Comparison of ENCODE assay signal across 29 cellular contexts in the genomic region with DNA sequence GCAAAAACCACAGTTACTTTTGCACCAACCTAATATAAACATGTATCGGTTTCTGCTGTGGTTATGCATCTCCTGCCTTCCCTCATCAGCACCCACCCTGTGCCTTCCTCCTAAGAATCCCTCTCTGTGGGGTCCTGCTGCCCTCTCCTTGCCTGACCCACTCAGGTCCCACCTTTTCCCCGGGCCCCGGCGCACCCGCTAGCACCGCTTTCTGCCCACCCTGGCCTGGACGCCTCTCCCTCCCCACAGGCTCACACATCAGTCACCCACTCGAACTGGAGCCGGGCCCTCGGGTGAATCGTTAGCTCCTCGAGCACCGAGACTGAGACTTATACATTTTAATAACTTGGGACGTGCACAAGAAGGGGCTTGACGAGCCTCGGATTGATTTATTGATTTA.
"Had no signal": no experiment of that assay in that cellular context is flagged by ENCODE, and none has a peak within 500 bp of the region (broad histone marks: within the 10 kb centered on the region; RNA-seq: fewer than 3 reads in every experiment).

No MANE protein-coding gene starts in this region.

- H3K27ac Mint-ChIP-seq: activated CD4-positive, alpha-beta memory T cell treated with anti-CD3 and anti-CD28 coated beads for 36 hours; activated CD4-positive, alpha-beta T cell treated with anti-CD3 and anti-CD28 coated beads for 36 hours; activated CD4-positive, alpha-beta T cell treated with anti-CD3 and anti-CD28 coated beads, Interleukin-2, amount 10 ng/mL, durations not matched to agents 24 days and 14 days; activated CD8-positive, alpha-beta memory T cell treated with anti-CD3 and anti-CD28 coated beads, Interleukin-2, amount 10 ng/mL, durations not matched to agents 7 days and 5 days; activated CD8-positive, alpha-beta T cell treated with anti-CD3 and anti-CD28 coated beads, Interleukin-2, amount 10 ng/mL, durations not matched to agents 7 days and 5 days; activated naive CD8-positive, alpha-beta T cell; activated T-helper 1 cell treated with anti-CD3 and anti-CD28 coated beads, Interleukin-12 subunit alpha, Interleukin-12 subunit beta, Interleukin-2, Interleukin-4 antibody, amounts not matched to agents 30 ng/mL and 10 ng/mL and 1 ng/mL, durations not matched to agents 14 hours and 24 hours and 36 hours; T-helper 17 cell; T-helper 2 cell treated with Interferon-gamma antibody and Interleukin-4, amounts not matched to agents 5 μg/mL and 100 μg/mL, for 36 hours had no signal

- H3K9me3 Mint-ChIP-seq: activated CD4-positive, alpha-beta memory T cell treated with anti-CD3 and anti-CD28 coated beads for 36 hours; activated CD4-positive, alpha-beta T cell treated with anti-CD3 and anti-CD28 coated beads, Interleukin-2, amount 10 ng/mL, durations not matched to agents 24 days and 14 days; activated T-helper 1 cell treated with anti-CD3 and anti-CD28 coated beads, Interleukin-12 subunit alpha, Interleukin-12 subunit beta, Interleukin-2, Interleukin-4 antibody, amounts not matched to agents 30 ng/mL and 10 ng/mL and 1 ng/mL, durations not matched to agents 14 hours and 24 hours and 36 hours; central memory CD8-positive, alpha-beta T cell; T-helper 2 cell treated with Interferon-gamma antibody and Interleukin-4, amounts not matched to agents 5 μg/mL and 100 μg/mL, for 36 hours had no signal

- H3K4me3 Mint-ChIP-seq: activated CD4-positive, alpha-beta memory T cell treated with anti-CD3 and anti-CD28 coated beads for 36 hours; activated CD4-positive, alpha-beta T cell treated with anti-CD3 and anti-CD28 coated beads for 36 hours; activated CD4-positive, alpha-beta T cell treated with anti-CD3 and anti-CD28 coated beads, Interleukin-2, amount 10 ng/mL, durations not matched to agents 24 days and 14 days; activated CD8-positive, alpha-beta memory T cell treated with anti-CD3 and anti-CD28 coated beads, Interleukin-2, amount 10 ng/mL, durations not matched to agents 7 days and 5 days; activated CD8-positive, alpha-beta T cell treated with anti-CD3 and anti-CD28 coated beads, Interleukin-2, amount 10 ng/mL, durations not matched to agents 7 days and 5 days; activated naive CD8-positive, alpha-beta T cell; activated T-helper 1 cell treated with anti-CD3 and anti-CD28 coated beads, Interleukin-12 subunit alpha, Interleukin-12 subunit beta, Interleukin-2, Interleukin-4 antibody, amounts not matched to agents 30 ng/mL and 10 ng/mL and 1 ng/mL, durations not matched to agents 14 hours and 24 hours and 36 hours; central memory CD8-positive, alpha-beta T cell; T-helper 17 cell; T-helper 2 cell treated with Interferon-gamma antibody and Interleukin-4, amounts not matched to agents 5 μg/mL and 100 μg/mL, for 36 hours had no signal

- H3K36me3 Mint-ChIP-seq: activated CD4-positive, alpha-beta memory T cell treated with anti-CD3 and anti-CD28 coated beads for 36 hours; activated CD8-positive, alpha-beta memory T cell treated with anti-CD3 and anti-CD28 coated beads, Interleukin-2, amount 10 ng/mL, durations not matched to agents 7 days and 5 days; activated naive CD8-positive, alpha-beta T cell had no signal

- H3K27me3 Mint-ChIP-seq: activated CD8-positive, alpha-beta memory T cell treated with anti-CD3 and anti-CD28 coated beads, Interleukin-2, amount 10 ng/mL, durations not matched to agents 7 days and 5 days had no signal

- H3K4me1 Mint-ChIP-seq: activated CD8-positive, alpha-beta memory T cell treated with anti-CD3 and anti-CD28 coated beads, Interleukin-2, amount 10 ng/mL, durations not matched to agents 7 days and 5 days; central memory CD8-positive, alpha-beta T cell; T-helper 17 cell had no signal

- ATAC-seq: activated CD4-positive, alpha-beta T cell treated with anti-CD3 and anti-CD28 coated beads for 36 hours; activated CD8-positive, alpha-beta memory T cell treated with anti-CD3 and anti-CD28 coated beads, Interleukin-2, amount 10 ng/mL, durations not matched to agents 7 days and 5 days; activated CD8-positive, alpha-beta T cell treated with anti-CD3 and anti-CD28 coated beads, Interleukin-2, amount 10 ng/mL, durations not matched to agents 7 days and 5 days; esophagus mucosa; T-helper 17 cell had no signal

- DNase-seq: activated CD4-positive, alpha-beta memory T cell treated with anti-CD3 and anti-CD28 coated beads for 36 hours; activated CD4-positive, alpha-beta T cell treated with anti-CD3 and anti-CD28 coated beads for 36 hours; activated CD4-positive, alpha-beta T cell treated with anti-CD3 and anti-CD28 coated beads, Interleukin-2, amount 10 ng/mL, durations not matched to agents 24 days and 14 days; activated CD4-positive, CD25-positive, alpha-beta regulatory T cell; activated CD4-positive, CD25-positive, alpha-beta regulatory T cell treated with anti-CD3 and anti-CD28 coated beads, Interleukin-2, amount 50 U/mL, for 72 hours; activated CD8-positive, alpha-beta memory T cell treated with anti-CD3 and anti-CD28 coated beads, Interleukin-2, amount 10 ng/mL, durations not matched to agents 7 days and 5 days; activated CD8-positive, alpha-beta memory T cell treated with anti-CD3 and anti-CD28 coated beads, Interleukin-2, amount 50 U/mL, for 4 hours; activated CD8-positive, alpha-beta T cell treated with anti-CD3 and anti-CD28 coated beads, Interleukin-2, amount 10 ng/mL, durations not matched to agents 7 days and 5 days; activated gamma-delta T cell treated with Interleukin-2 at 50 U/mL for 16 hours; activated naive CD4-positive, alpha-beta T cell treated with anti-CD3 and anti-CD28 coated beads, Interleukin-2, amount 50 U/mL, for 16 hours; activated naive CD4-positive, alpha-beta T cell treated with Interleukin-2 at 50 U/mL for 16 hours; activated T-cell treated with anti-CD3 and anti-CD28 coated beads, Interleukin-2, amount 50 U/mL, for 1 hour; activated T-cell treated with anti-CD3 and anti-CD28 coated beads, Interleukin-2, amount 50 U/mL, for 48 hours; amniotic stem cell; anterior cingulate cortex; brain microvascular endothelial cell; cortex of kidney; dermis blood vessel endothelial cell; effector CD4-positive, alpha-beta T cell; foreskin fibroblast; T-helper 1 cell; T-helper 17 cell; T1000; WERI-Rb-1 had no signal
